ENCODE assay signal across 1 cellular context in the genomic region with DNA sequence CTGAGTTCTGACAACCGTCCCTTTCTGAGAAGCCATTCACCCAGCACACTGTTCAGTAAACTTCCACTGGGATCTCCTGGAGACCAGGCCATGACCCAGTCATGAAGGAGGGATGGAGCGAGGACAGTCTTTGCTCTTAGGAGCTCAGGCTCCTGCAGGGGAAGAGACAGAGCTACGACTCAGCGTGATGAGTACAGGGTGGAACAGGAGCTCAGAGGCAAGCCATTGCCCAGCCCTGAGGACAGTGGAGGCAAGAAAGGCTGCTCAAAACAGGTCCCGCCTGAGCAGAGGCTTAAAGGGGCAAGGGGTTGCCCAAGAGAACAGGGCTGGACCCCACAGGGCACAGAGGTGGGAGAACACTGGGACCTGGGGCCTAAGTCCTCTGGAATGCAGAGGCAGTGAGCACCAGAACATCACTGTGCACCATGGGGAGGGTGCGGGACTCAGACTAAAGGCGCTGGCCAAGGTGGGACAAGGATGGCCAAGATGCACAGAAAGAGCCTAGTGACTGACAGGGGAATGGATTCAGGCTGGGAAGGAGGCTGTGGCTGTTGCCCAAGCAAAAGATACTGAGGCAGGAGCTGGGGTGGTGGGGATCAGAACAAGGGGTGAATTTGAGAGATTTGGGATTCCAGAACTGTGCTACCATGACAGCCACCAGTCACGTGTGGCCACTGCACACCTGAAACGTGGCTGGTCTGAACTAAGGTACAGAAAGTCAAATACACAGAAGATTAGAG.
TF ChIP-seq lines count a peak whose summit lies in the region.

No MANE protein-coding gene starts in this region.

TF ChIP-seq in GM23338, 12 proteins besides CTCF, POLR2A, EP300 and RAD21 (continued from another document):
- TF ChIP-seq, protein P1, sequence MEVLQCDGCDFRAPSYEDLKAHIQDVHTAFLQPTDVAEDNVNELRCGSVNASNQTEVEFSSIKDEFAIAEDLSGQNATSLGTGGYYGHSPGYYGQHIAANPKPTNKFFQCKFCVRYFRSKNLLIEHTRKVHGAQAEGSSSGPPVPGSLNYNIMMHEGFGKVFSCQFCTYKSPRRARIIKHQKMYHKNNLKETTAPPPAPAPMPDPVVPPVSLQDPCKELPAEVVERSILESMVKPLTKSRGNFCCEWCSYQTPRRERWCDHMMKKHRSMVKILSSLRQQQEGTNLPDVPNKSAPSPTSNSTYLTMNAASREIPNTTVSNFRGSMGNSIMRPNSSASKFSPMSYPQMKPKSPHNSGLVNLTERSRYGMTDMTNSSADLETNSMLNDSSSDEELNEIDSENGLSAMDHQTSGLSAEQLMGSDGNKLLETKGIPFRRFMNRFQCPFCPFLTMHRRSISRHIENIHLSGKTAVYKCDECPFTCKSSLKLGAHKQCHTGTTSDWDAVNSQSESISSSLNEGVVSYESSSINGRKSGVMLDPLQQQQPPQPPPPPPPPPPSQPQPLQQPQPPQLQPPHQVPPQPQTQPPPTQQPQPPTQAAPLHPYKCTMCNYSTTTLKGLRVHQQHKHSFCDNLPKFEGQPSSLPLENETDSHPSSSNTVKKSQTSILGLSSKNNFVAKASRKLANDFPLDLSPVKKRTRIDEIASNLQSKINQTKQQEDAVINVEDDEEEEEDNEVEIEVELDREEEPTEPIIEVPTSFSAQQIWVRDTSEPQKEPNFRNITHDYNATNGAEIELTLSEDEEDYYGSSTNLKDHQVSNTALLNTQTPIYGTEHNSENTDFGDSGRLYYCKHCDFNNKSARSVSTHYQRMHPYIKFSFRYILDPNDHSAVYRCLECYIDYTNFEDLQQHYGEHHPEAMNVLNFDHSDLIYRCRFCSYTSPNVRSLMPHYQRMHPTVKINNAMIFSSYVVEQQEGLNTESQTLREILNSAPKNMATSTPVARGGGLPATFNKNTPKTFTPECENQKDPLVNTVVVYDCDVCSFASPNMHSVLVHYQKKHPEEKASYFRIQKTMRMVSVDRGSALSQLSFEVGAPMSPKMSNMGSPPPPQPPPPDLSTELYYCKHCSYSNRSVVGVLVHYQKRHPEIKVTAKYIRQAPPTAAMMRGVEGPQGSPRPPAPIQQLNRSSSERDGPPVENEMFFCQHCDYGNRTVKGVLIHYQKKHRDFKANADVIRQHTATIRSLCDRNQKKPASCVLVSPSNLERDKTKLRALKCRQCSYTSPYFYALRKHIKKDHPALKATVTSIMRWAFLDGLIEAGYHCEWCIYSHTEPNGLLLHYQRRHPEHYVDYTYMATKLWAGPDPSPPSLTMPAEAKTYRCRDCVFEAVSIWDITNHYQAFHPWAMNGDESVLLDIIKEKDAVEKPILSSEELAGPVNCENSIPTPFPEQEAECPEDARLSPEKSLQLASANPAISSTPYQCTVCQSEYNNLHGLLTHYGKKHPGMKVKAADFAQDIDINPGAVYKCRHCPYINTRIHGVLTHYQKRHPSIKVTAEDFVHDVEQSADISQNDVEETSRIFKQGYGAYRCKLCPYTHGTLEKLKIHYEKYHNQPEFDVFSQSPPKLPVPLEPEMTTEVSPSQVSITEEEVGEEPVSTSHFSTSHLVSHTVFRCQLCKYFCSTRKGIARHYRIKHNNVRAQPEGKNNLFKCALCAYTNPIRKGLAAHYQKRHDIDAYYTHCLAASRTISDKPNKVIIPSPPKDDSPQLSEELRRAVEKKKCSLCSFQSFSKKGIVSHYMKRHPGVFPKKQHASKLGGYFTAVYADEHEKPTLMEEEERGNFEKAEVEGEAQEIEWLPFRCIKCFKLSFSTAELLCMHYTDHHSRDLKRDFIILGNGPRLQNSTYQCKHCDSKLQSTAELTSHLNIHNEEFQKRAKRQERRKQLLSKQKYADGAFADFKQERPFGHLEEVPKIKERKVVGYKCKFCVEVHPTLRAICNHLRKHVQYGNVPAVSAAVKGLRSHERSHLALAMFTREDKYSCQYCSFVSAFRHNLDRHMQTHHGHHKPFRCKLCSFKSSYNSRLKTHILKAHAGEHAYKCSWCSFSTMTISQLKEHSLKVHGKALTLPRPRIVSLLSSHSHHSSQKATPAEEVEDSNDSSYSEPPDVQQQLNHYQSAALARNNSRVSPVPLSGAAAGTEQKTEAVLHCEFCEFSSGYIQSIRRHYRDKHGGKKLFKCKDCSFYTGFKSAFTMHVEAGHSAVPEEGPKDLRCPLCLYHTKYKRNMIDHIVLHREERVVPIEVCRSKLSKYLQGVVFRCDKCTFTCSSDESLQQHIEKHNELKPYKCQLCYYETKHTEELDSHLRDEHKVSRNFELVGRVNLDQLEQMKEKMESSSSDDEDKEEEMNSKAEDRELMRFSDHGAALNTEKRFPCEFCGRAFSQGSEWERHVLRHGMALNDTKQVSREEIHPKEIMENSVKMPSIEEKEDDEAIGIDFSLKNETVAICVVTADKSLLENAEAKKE (CRISPR knock-in tag; IDR thresholded peaks at IDR 0.05) = no peak
- TF ChIP-seq, protein P2, sequence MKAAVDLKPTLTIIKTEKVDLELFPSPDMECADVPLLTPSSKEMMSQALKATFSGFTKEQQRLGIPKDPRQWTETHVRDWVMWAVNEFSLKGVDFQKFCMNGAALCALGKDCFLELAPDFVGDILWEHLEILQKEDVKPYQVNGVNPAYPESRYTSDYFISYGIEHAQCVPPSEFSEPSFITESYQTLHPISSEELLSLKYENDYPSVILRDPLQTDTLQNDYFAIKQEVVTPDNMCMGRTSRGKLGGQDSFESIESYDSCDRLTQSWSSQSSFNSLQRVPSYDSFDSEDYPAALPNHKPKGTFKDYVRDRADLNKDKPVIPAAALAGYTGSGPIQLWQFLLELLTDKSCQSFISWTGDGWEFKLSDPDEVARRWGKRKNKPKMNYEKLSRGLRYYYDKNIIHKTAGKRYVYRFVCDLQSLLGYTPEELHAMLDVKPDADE (IDR thresholded peaks at IDR 0.05) = no peak
- TF ChIP-seq EZH2phosphoT487 (IDR thresholded peaks at IDR 0.05; ENCODE audit: unreplicated experiment) (no peak), JUNB (IDR thresholded peaks at IDR 0.05; ENCODE audit: unreplicated experiment) (no peak), POLR2AphosphoS5 (IDR thresholded peaks at IDR 0.05; ENCODE audit: low read depth) (no peak)
TF ChIP-seq in GM23338: peak in this region for 0.
